ENCODE assay signal across 9 cellular contexts in genomic region chr10:109934958-109935793, GRCh38. TPM values are rescaled to one million over a fixed set of nuclear protein-coding genes. Genes with fewer than 3 reads are reported as not detected.
DNase-seq lines count a peak whose midpoint lies in the region; ATAC-seq and TF ChIP-seq lines count a peak whose summit lies in the region.
"Had no signal": no experiment of that assay in that cellular context is flagged by ENCODE, and none has a peak within 500 bp of the region (broad histone marks: within the 10 kb centered on the region; RNA-seq: fewer than 3 reads in every experiment).

No MANE protein-coding gene starts in this region.

- H3K4me3 Mint-ChIP-seq in activated naive CD4-positive, alpha-beta T cell treated with anti-CD3 and anti-CD28 coated beads, Interleukin-2, amount 50 U/mL, for 24 hours = peak overlapping the region; percentile 71
- H3K4me3 Mint-ChIP-seq: memory B cell had no signal

- H3K27ac ChIP-seq in testis = peak overlapping the region in 1 of 2 donors; percentile 7

- WGBS in testis, 2 donors = 32 to 36% methylated on average over 5 of the region's 5 CpGs

- TF ChIP-seq POLR2A in testis (IDR thresholded peaks at IDR 0.05) = no peak

- H3K4me1 Mint-ChIP-seq in activated naive CD4-positive, alpha-beta T cell treated with anti-CD3 and anti-CD28 coated beads, Interleukin-2, amount 50 U/mL, for 24 hours = peaks cover 79% of the 10 kb centered on the region
- H3K4me1 Mint-ChIP-seq: memory B cell had no signal

- H3K36me3 Mint-ChIP-seq in activated naive CD4-positive, alpha-beta T cell treated with anti-CD3 and anti-CD28 coated beads, Interleukin-2, amount 50 U/mL, for 24 hours = no peaks in the 10 kb centered on the region

- H3K9me3 Mint-ChIP-seq in activated naive CD4-positive, alpha-beta T cell treated with anti-CD3 and anti-CD28 coated beads, Interleukin-2, amount 50 U/mL, for 24 hours = no peaks in the 10 kb centered on the region
- H3K9me3 Mint-ChIP-seq: memory B cell had no signal

- H3K9me3 ChIP-seq in testis = no peaks in the 10 kb centered on the region

- TF ChIP-seq CTCF in testis (IDR thresholded peaks at IDR 0.05) = no peak

- intact Hi-C loops in testis (cut with DNase I; ENCODE audit: low total_unique reads) = no loop called here

- ATAC-seq in HG03469 (IDR thresholded peaks at IDR 0.05; ENCODE audit: unreplicated experiment) (no peak), HG03039 (IDR thresholded peaks at IDR 0.05; ENCODE audit: unreplicated experiment) (no peak)

- H3K4me3 ChIP-seq in testis = no peak overlapping the region

- H3K27me3 Mint-ChIP-seq in activated naive CD4-positive, alpha-beta T cell treated with anti-CD3 and anti-CD28 coated beads, Interleukin-2, amount 50 U/mL, for 24 hours = no peaks in the 10 kb centered on the region

- H3K36me3 ChIP-seq in testis (ENCODE audit: low read depth, missing control alignments) = no peaks in the 10 kb centered on the region

- H3K27ac Mint-ChIP-seq in activated naive CD4-positive, alpha-beta T cell treated with anti-CD3 and anti-CD28 coated beads, Interleukin-2, amount 50 U/mL, for 24 hours = peak overlapping the region; percentile 93
- H3K27ac Mint-ChIP-seq: memory B cell had no signal

- H3K27me3 ChIP-seq in testis = no peaks in the 10 kb centered on the region

- peak; percentile 10 to 11 for DNase-seq in activated CD4-positive, alpha-beta T cell treated with anti-CD3 and anti-CD28 coated beads for 4 hours
- no peak for DNase-seq in activated CD4-positive, alpha-beta T cell treated with anti-CD3 and anti-CD28 coated beads for 1 hour
- DNase-seq in iPS DF 19.7 (ENCODE audit: low read depth, low spot score) (peak; percentile 97), testis (peak; percentile 22), retina (no peak)

- no peaks in the 10 kb centered on the region for H3K4me1 ChIP-seq in testis

RNA-seq across cellular contexts. Expression of gene XPNPEP1, which starts 11.9 kb away (rescaled TPM):
- total RNA-seq in testis = 100 to 1,000 TPM in 1 of 2 donors, 10 to 100 TPM in 1; 90.2 to 118 TPM
- 55.5 TPM for polyA plus RNA-seq in testis (ENCODE audit: insufficient read depth, low read depth, low replicate concordance)

Comparison
In these comparisons a context has a peak if more than half of its experiments do, and no peak if none do; other contexts are left out.
1. DNase-seq: peak in activated CD4-positive, alpha-beta T cell treated with anti-CD3 and anti-CD28 coated beads for 4 hours (2 of 2), iPS DF 19.7 (single experiment) and testis (single experiment); none in activated CD4-positive, alpha-beta T cell treated with anti-CD3 and anti-CD28 coated beads for 1 hour (single experiment) and retina (single experiment).